In genomic region chr17:71438631-71439146, GRCh38 we compare ENCODE assay signal across 9 cellular contexts.
DNase-seq lines count a peak whose midpoint lies in the region; ATAC-seq and TF ChIP-seq lines count a peak whose summit lies in the region.
"Had no signal": no experiment of that assay in that cellular context is flagged by ENCODE, and none has a peak within 500 bp of the region (broad histone marks: within the 10 kb centered on the region; RNA-seq: fewer than 3 reads in every experiment).

No MANE protein-coding gene starts in this region.

- H3K27me3 ChIP-seq in PC-3 (ENCODE audit: low read length) = no peaks in the 10 kb centered on the region

- no peak overlapping the region for H3K27ac Mint-ChIP-seq in natural killer cell treated with Interleukin-12 subunit alpha and Interleukin-12 subunit beta and Interleukin-15 and Interleukin-18, amount 100 ng/mL, for 72 hours

- ATAC-seq in PC-3 (peak; percentile 76), HG03175 (IDR thresholded peaks at IDR 0.05; ENCODE audit: unreplicated experiment) (no peak), GM21619 (IDR thresholded peaks at IDR 0.05; ENCODE audit: unreplicated experiment) (no peak), GM21825 (IDR thresholded peaks at IDR 0.05; ENCODE audit: unreplicated experiment) (no peak)
- no peak for ATAC-seq in natural killer cell treated with Interleukin-12 subunit alpha and Interleukin-12 subunit beta and Interleukin-15 and Interleukin-18, amount 100 ng/mL, for 72 hours

- peaks cover 5% of the 10 kb centered on the region for H3K36me3 Mint-ChIP-seq in natural killer cell treated with Interleukin-12 subunit alpha and Interleukin-12 subunit beta and Interleukin-15 and Interleukin-18, amount 100 ng/mL, for 72 hours

- POLR2A ChIA-PET in AG04449 (lab: Yijun Ruan, JAX) (interaction anchor here (1.0 to 1.2 kb wide), 2 partner anchors 26 to 57 kb away, joined by 4 to 9 read pairs; no protein-coding TSS in a partner anchor), PC-3 (lab: Charles Lee; ENCODE audit: unreplicated experiment) (interaction anchor here (0.7 kb wide), 1 partner anchor 11 kb away, joined by 3 read pairs; no protein-coding TSS in a partner anchor)

- no TSS peak for BruUV-seq in PC-3 (replicated peaks; lab: Mats Ljungman, UMichigan)

- H3K9me3 ChIP-seq in PC-3 (ENCODE audit: low read length) = no peaks in the 10 kb centered on the region

- H3K27ac ChIP-seq in PC-3 (ENCODE audit: low read length) = peak overlapping the region; percentile 89

- H3K4me3 Mint-ChIP-seq in natural killer cell treated with Interleukin-12 subunit alpha and Interleukin-12 subunit beta and Interleukin-15 and Interleukin-18, amount 100 ng/mL, for 72 hours = no peak overlapping the region

- H3K9me2 ChIP-seq in PC-3 (replicated peaks; ENCODE audit: low read length) = no peaks in the 10 kb centered on the region

- no peaks in the 10 kb centered on the region for H3K27me3 Mint-ChIP-seq in natural killer cell treated with Interleukin-12 subunit alpha and Interleukin-12 subunit beta and Interleukin-15 and Interleukin-18, amount 100 ng/mL, for 72 hours

- intact Hi-C loops in PC-3 (cut with micrococcal nuclease) = loop anchor here (1.0 to 10.0 kb wide), 4 partner anchors 14 to 956 kb away; no protein-coding TSS in a partner anchor

- peak; percentile 90 for DNase-seq in AG04449 (ENCODE audit: low read depth, low spot score)
- peak; percentile 41 for DNase-seq in HT-29 (ENCODE audit: low spot score)
- peak; percentile 97 for DNase-seq in PC-3
- DNase-seq in foreskin melanocyte = peak; percentile 86
- no peak for DNase-seq in natural killer cell treated with Interleukin-12 subunit alpha and Interleukin-12 subunit beta and Interleukin-15 and Interleukin-18, amount 100 ng/mL, for 72 hours (ENCODE audit: low spot score)
- DNase-seq: stimulated activated CD8-positive, alpha-beta memory T cell treated with anti-CD3 and anti-CD28 coated beads, Interleukin-4, amount 100 ng/mL, for 48 hours had no signal

- peaks cover 64% of the 10 kb centered on the region for H3K4me1 ChIP-seq in PC-3 (ENCODE audit: insufficient read depth, low read length)

- H3F3A ChIP-seq in PC-3 (ENCODE audit: low read length, unreplicated experiment) = peaks cover 6% of the 10 kb centered on the region

- peak overlapping the region; percentile 62 for H3K9ac ChIP-seq in PC-3 (ENCODE audit: low read length)

- no peaks in the 10 kb centered on the region for H3K4me1 Mint-ChIP-seq in natural killer cell treated with Interleukin-12 subunit alpha and Interleukin-12 subunit beta and Interleukin-15 and Interleukin-18, amount 100 ng/mL, for 72 hours (ENCODE audit: low read depth in 2 of 2)

- no peaks in the 10 kb centered on the region for H3K79me2 ChIP-seq in PC-3 (ENCODE audit: low read length)

- H3K36me3 ChIP-seq in PC-3 (ENCODE audit: low read depth, low read length) = no peaks in the 10 kb centered on the region

- H3K4me3 ChIP-seq in AG04449 (ENCODE audit: low read depth, low read length) (no peak overlapping the region), PC-3 (ENCODE audit: low read length) (no peak overlapping the region)

- CTCF ChIA-PET in AG04449 (lab: Yijun Ruan, JAX) = interaction anchor here (0.8 to 4.5 kb wide), 2 partner anchors 22 to 35 kb away, joined by 7 to 21 read pairs; no protein-coding TSS in a partner anchor
- CTCF ChIA-PET in PC-3 (lab: Charles Lee) = interaction anchor here (0.6 to 1.2 kb wide), 3 partner anchors 34 to 671 kb away, joined by 3 to 10 read pairs (median 4); no protein-coding TSS in a partner anchor

- H3K4me2 ChIP-seq in PC-3 (ENCODE audit: low read length) = peak overlapping the region; percentile 26

- H3K9me3 Mint-ChIP-seq in natural killer cell treated with Interleukin-12 subunit alpha and Interleukin-12 subunit beta and Interleukin-15 and Interleukin-18, amount 100 ng/mL, for 72 hours = peaks cover 9% of the 10 kb centered on the region

- TF ChIP-seq CTCF in AG04449 (IDR thresholded peaks at IDR 0.05; ENCODE audit: insufficient read depth, low read length, missing control alignments) (no peak), PC-3 (conservative IDR thresholded peaks at IDR 0.05; ENCODE audit: low read depth, low read length) (peak; percentile 40)

- peak overlapping the region; percentile 2; the same call in 1 of the 2 replicates for H2AFZ ChIP-seq in PC-3 (ENCODE audit: low read length)

- H4K20me1 ChIP-seq in PC-3 (ENCODE audit: low read length) = no peaks in the 10 kb centered on the region
